ENCODE assay signal across 6 cellular contexts in genomic region chr17:12574525-12574924, GRCh38.
"Had no signal": no experiment of that assay in that cellular context is flagged by ENCODE, and none has a peak within 500 bp of the region (broad histone marks: within the 10 kb centered on the region; RNA-seq: fewer than 3 reads in every experiment).

No MANE protein-coding gene starts in this region.

- DNase-seq: IMR-90, KBM-7, KG1 had no signal

- ATAC-seq: HepG2, K562 had no signal

- H3K4me3 ChIP-seq: K562 had no signal

- H3K27ac ChIP-seq: HL-60 had no signal
